ENCODE assay signal across 17 cellular contexts in the genomic region with DNA sequence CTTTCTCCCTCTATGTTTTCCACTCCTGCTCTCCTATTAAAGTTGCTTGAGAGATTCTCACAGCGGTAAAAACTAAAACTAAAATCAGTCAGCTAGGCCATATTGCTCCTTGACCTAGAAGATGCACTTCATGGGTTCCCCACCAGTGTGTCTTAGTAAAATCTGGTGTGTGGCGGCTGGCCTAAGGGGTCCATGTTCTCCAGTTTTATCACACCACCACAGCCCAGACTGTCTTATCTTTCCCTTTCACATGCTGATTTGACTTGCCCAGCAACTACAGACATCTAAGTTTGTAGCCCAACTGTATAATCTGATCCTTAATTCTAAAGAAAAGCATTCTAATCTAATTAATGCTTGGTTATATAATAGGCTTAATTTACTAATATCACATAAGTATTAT.
"Had no signal": no experiment of that assay in that cellular context is flagged by ENCODE, and none has a peak within 500 bp of the region (broad histone marks: within the 10 kb centered on the region; RNA-seq: fewer than 3 reads in every experiment).

No MANE protein-coding gene starts in this region.

- H3K4me1 ChIP-seq: body of pancreas, neural progenitor cell, right lobe of liver had no signal

- H3K4me3 ChIP-seq: body of pancreas, neural progenitor cell, right lobe of liver, smooth muscle cell had no signal

- ATAC-seq: activated naive CD4-positive, alpha-beta T cell treated with anti-CD3 and anti-CD28 coated beads, Interleukin-2, amount 50 U/mL, for 72 hours; body of pancreas; left lobe of liver; right lobe of liver; stimulated activated naive CD8-positive, alpha-beta T cell treated with anti-CD3 and anti-CD28 coated beads, Interleukin-15, amount 100 ng/mL, for 72 hours had no signal

- H3K9me3 ChIP-seq: body of pancreas, right lobe of liver had no signal

- DNase-seq: activated CD4-positive, alpha-beta memory T cell treated with anti-CD3 and anti-CD28 coated beads, Interleukin-2, amount 10 ng/mL, durations not matched to agents 7 days and 5 days; activated CD4-positive, alpha-beta T cell treated with anti-CD3 and anti-CD28 coated beads for 4 hours; activated effector memory CD4-positive, alpha-beta T cell treated with Interleukin-2 at 50 U/mL for 16 hours; activated T-cell treated with anti-CD3 and anti-CD28 coated beads, Interleukin-2, amount 50 U/mL, for 24 hours; amygdala; body of pancreas; caudate nucleus; foreskin melanocyte; naive B cell; right lobe of liver; stimulated activated naive CD8-positive, alpha-beta T cell treated with anti-CD3 and anti-CD28 coated beads, Interleukin-15, amount 100 ng/mL, for 72 hours; T-helper 1 cell; T1000 had no signal

- H3K27ac ChIP-seq: body of pancreas, neural progenitor cell, right lobe of liver had no signal

- H3K36me3 ChIP-seq: neural progenitor cell, right lobe of liver had no signal

- H3K27me3 ChIP-seq: body of pancreas, neural progenitor cell, right lobe of liver had no signal
